In genomic region chr13:62564770-62565169, GRCh38 we compare ENCODE assay signal across 7 cellular contexts.
"Had no signal": no experiment of that assay in that cellular context is flagged by ENCODE, and none has a peak within 500 bp of the region (broad histone marks: within the 10 kb centered on the region; RNA-seq: fewer than 3 reads in every experiment).

No MANE protein-coding gene starts in this region.

- ATAC-seq: K562 had no signal

- H3K9ac ChIP-seq: GM23248 had no signal

- H3K4me3 ChIP-seq: GM23248, K562 had no signal

- DNase-seq: GM23248, GOT3, H7, HFFc6, IMR-90, KG1 had no signal

- H2AFZ ChIP-seq: GM23248 had no signal

- H3K4me3 Mint-ChIP-seq: HFFc6 had no signal

- H3K27ac Mint-ChIP-seq: HFFc6 had no signal

- H3K27ac ChIP-seq: GM23248 had no signal
